ENCODE assay signal across 8 cellular contexts in genomic region chr16:12804395-12804794, GRCh38. TPM values are rescaled to one million over a fixed set of nuclear protein-coding genes. Genes with fewer than 3 reads are reported as not detected.
DNase-seq lines count a peak whose midpoint lies in the region; ATAC-seq, FAIRE-seq and TF ChIP-seq lines count a peak whose summit lies in the region.

No MANE protein-coding gene starts in this region.

- peaks cover 1 to 10% of the 10 kb centered on the region in 2 donors for H3K27me3 Mint-ChIP-seq in CD8-positive, alpha-beta memory T cell
- peaks cover 7 to 11% of the 10 kb centered on the region in 2 donors for H3K27me3 Mint-ChIP-seq in effector memory CD8-positive, alpha-beta T cell

- H3K9ac ChIP-seq in NT2/D1 (ENCODE audit: insufficient read length, low read depth) (no peak overlapping the region), parathyroid adenoma (no peak overlapping the region)

- H3K79me2 ChIP-seq in parathyroid adenoma = no peaks in the 10 kb centered on the region

- DNase-seq in CD8-positive, alpha-beta memory T cell = no peak
- DNase-seq in NT2/D1 (ENCODE audit: low read depth, low spot score) = no peak
- no peak for DNase-seq in effector memory CD8-positive, alpha-beta T cell
- DNase-seq in ACHN = no peak
- DNase-seq in mesenteric fat pad (ENCODE audit: low spot score) = no peak
- no peak for DNase-seq in RCC 7860 (ENCODE audit: low spot score)

- CTCF ChIA-PET in CD8-positive, alpha-beta memory T cell (lab: Charles Lee) = interaction anchor here (1.0 to 1.6 kb wide), 3 partner anchors 11 to 725 kb away, joined by 3 to 4 read pairs (median 3); no protein-coding TSS in a partner anchor

- H3K4me1 ChIP-seq in CD8-positive, alpha-beta memory T cell (ENCODE audit: insufficient read depth, low read length) = peaks cover 16% of the 10 kb centered on the region
- H3K4me1 ChIP-seq in NT2/D1 (ENCODE audit: insufficient read depth, insufficient read length) = peaks cover 4% of the 10 kb centered on the region
- peaks cover 8% of the 10 kb centered on the region for H3K4me1 ChIP-seq in parathyroid adenoma

- H3K9me3 Mint-ChIP-seq in CD8-positive, alpha-beta memory T cell = peaks cover 0 to 8% (median 0%) of the 10 kb centered on the region in 5 donors
- H3K9me3 Mint-ChIP-seq in effector memory CD8-positive, alpha-beta T cell = no peaks in the 10 kb centered on the region

- no peak overlapping the region for H2AFZ ChIP-seq in parathyroid adenoma

- H3K36me3 Mint-ChIP-seq in CD8-positive, alpha-beta memory T cell = peaks cover 1 to 11% (median 3%) of the 10 kb centered on the region in 3 donors
- peaks cover 12% of the 10 kb centered on the region for H3K36me3 Mint-ChIP-seq in effector memory CD8-positive, alpha-beta T cell (ENCODE audit: insufficient read depth)

- no peaks in the 10 kb centered on the region for H3K9me3 ChIP-seq in CD8-positive, alpha-beta memory T cell (ENCODE audit: low read length)
- H3K9me3 ChIP-seq in NT2/D1 (ENCODE audit: insufficient read depth, low read length) (no peaks in the 10 kb centered on the region), parathyroid adenoma (ENCODE audit: control insufficient read depth, low read length) (no peaks in the 10 kb centered on the region)

- H3K4me3 Mint-ChIP-seq in CD8-positive, alpha-beta memory T cell = peak overlapping the region; percentile 61 to 96 (median 91)
- H3K4me3 Mint-ChIP-seq in effector memory CD8-positive, alpha-beta T cell = peak overlapping the region; percentile 85 to 93

- H3K27ac Mint-ChIP-seq in CD8-positive, alpha-beta memory T cell = peak overlapping the region in 3 of 8 donors; percentile 29 to 85 (median 70)
- no peak overlapping the region for H3K27ac Mint-ChIP-seq in effector memory CD8-positive, alpha-beta T cell

- in situ Hi-C loops in ACHN (cut with HindIII; ENCODE audit: low pct_ligation_motif_present, low pct_unique_long_range_greater_than_20kb, low sequenced_read_pairs) = no loop called here

- no peak for ATAC-seq in effector memory CD8-positive, alpha-beta T cell (replicated peaks)
- ATAC-seq in HG02938 (IDR thresholded peaks at IDR 0.05; ENCODE audit: unreplicated experiment) = no peak

- no peak overlapping the region for H3K27ac ChIP-seq in CD8-positive, alpha-beta memory T cell (ENCODE audit: low read depth, low read length)
- H3K27ac ChIP-seq in parathyroid adenoma = no peak overlapping the region

- no peaks in the 10 kb centered on the region for H3K27me3 ChIP-seq in CD8-positive, alpha-beta memory T cell (ENCODE audit: insufficient read depth, low read length, poor library complexity, severe bottlenecking)
- no peaks in the 10 kb centered on the region for H3K27me3 ChIP-seq in NT2/D1 (ENCODE audit: insufficient read depth, insufficient read length)
- no peaks in the 10 kb centered on the region for H3K27me3 ChIP-seq in parathyroid adenoma (ENCODE audit: control insufficient read depth, insufficient read depth, low read length)

- H3K4me2 ChIP-seq in parathyroid adenoma (ENCODE audit: low read length) = peak overlapping the region; percentile 39

- no peak for TF ChIP-seq CTCF in parathyroid adenoma (IDR thresholded peaks at IDR 0.05)

- peaks cover 19 to 23% (median 20%) of the 10 kb centered on the region in 3 donors for H3K4me1 Mint-ChIP-seq in CD8-positive, alpha-beta memory T cell
- H3K4me1 Mint-ChIP-seq in effector memory CD8-positive, alpha-beta T cell (ENCODE audit: low read depth in 2 of 2) = peaks cover 21 to 26% of the 10 kb centered on the region in 2 donors

- peak overlapping the region; percentile 93 for H3K4me3 ChIP-seq in CD8-positive, alpha-beta memory T cell (ENCODE audit: low read length)
- H3K4me3 ChIP-seq in NT2/D1 (ENCODE audit: insufficient read length, low read depth) = peak overlapping the region; percentile 98
- H3K4me3 ChIP-seq in parathyroid adenoma (ENCODE audit: low read depth, low read length) = peak overlapping the region; percentile 64

- POLR2A ChIA-PET in CD8-positive, alpha-beta memory T cell (lab: Charles Lee) = no interaction called here

- FAIRE-seq in RCC 7860 (lab: Jason Lieb, UNC) = no peak

- no peaks in the 10 kb centered on the region for H3K36me3 ChIP-seq in CD8-positive, alpha-beta memory T cell (ENCODE audit: insufficient read depth, low read length)
- H3K36me3 ChIP-seq in NT2/D1 (ENCODE audit: insufficient read depth, insufficient read length, low read length) = no peaks in the 10 kb centered on the region
- no peaks in the 10 kb centered on the region for H3K36me3 ChIP-seq in parathyroid adenoma (ENCODE audit: control insufficient read depth, insufficient read depth, low read length)

RNA-seq across cellular contexts. Expression of gene CPPED1, which starts 0.7 kb away (rescaled TPM):
- 1 to 10 TPM; 5.2 to 7.3 TPM for total RNA-seq in CD8-positive, alpha-beta memory T cell
- 9.8 TPM for polyA plus RNA-seq in CD8-positive, alpha-beta memory T cell
- 22.7 TPM for total RNA-seq in mesenteric fat pad
